Comparison of ENCODE assay signal across 1 cellular context in genomic region chr4:78939667-78940008, GRCh38.
TF ChIP-seq lines count a peak whose summit lies in the region.

No MANE protein-coding gene starts in this region.

TF ChIP-seq in HepG2, 621 proteins besides CTCF, POLR2A, EP300 and RAD21 (continued from another document):
- TF ChIP-seq FOXP4 (CRISPR knock-in tag; IDR thresholded peaks at IDR 0.05) (no peak), SRSF4 (IDR thresholded peaks at IDR 0.05; ENCODE audit: low read depth, low read length, poor library complexity, severe bottlenecking) (no peak), CBX5 (CRISPR knock-in tag; IDR thresholded peaks at IDR 0.05; ENCODE audit: borderline replicate concordance) (no peak), CREM (IDR thresholded peaks at IDR 0.05) (0 out of 2 replicates have a peak, but pooled peaks have one; percentile 8), CREM (CRISPR knock-in tag; IDR thresholded peaks at IDR 0.05) (no peak), ZSCAN21 (CRISPR knock-in tag; IDR thresholded peaks at IDR 0.05; ENCODE audit: borderline replicate concordance) (no peak), ZNF317 (CRISPR knock-in tag; IDR thresholded peaks at IDR 0.05) (no peak), ZNF605 (CRISPR knock-in tag; IDR thresholded peaks at IDR 0.05) (no peak), MTA3 (CRISPR knock-in tag; IDR thresholded peaks at IDR 0.05) (no peak), SMAD9 (CRISPR knock-in tag; IDR thresholded peaks at IDR 0.05) (no peak), ZNF205 (CRISPR knock-in tag; IDR thresholded peaks at IDR 0.05) (no peak), MYC (CRISPR knock-in tag; IDR thresholded peaks at IDR 0.05; ENCODE audit: borderline replicate concordance) (0 out of 2 replicates have a peak, but pooled peaks have one; percentile 1), PAX8 (CRISPR knock-in tag; IDR thresholded peaks at IDR 0.05; ENCODE audit: borderline replicate concordance) (no peak), ZBTB7A (CRISPR knock-in tag; IDR thresholded peaks at IDR 0.05) (no peak), ZNF576 (CRISPR knock-in tag; IDR thresholded peaks at IDR 0.05) (no peak), YEATS4 (CRISPR knock-in tag; IDR thresholded peaks at IDR 0.05; ENCODE audit: borderline replicate concordance) (no peak), RXRB (CRISPR knock-in tag; IDR thresholded peaks at IDR 0.05; ENCODE audit: borderline replicate concordance) (no peak), NAIF1 (CRISPR knock-in tag; IDR thresholded peaks at IDR 0.05; ENCODE audit: borderline replicate concordance) (no peak), ZBTB20 (CRISPR knock-in tag; IDR thresholded peaks at IDR 0.05; ENCODE audit: borderline replicate concordance, low read depth) (no peak), CREB1 (IDR thresholded peaks at IDR 0.05) (no peak), CREB1 (CRISPR knock-in tag; IDR thresholded peaks at IDR 0.05) (0 out of 2 replicates have a peak, but pooled peaks have one; percentile 20), GLI4 (CRISPR knock-in tag; IDR thresholded peaks at IDR 0.05; ENCODE audit: borderline replicate concordance) (no peak), ZNF451 (CRISPR knock-in tag; IDR thresholded peaks at IDR 0.05) (no peak), ZNF567 (CRISPR knock-in tag; IDR thresholded peaks at IDR 0.05; ENCODE audit: borderline replicate concordance) (no peak), GATA4 (IDR thresholded peaks at IDR 0.05; ENCODE audit: borderline replicate concordance, low read depth) (no peak), ZNF232 (CRISPR knock-in tag; IDR thresholded peaks at IDR 0.05; ENCODE audit: borderline replicate concordance) (no peak)
- TF ChIP-seq, protein P1, sequence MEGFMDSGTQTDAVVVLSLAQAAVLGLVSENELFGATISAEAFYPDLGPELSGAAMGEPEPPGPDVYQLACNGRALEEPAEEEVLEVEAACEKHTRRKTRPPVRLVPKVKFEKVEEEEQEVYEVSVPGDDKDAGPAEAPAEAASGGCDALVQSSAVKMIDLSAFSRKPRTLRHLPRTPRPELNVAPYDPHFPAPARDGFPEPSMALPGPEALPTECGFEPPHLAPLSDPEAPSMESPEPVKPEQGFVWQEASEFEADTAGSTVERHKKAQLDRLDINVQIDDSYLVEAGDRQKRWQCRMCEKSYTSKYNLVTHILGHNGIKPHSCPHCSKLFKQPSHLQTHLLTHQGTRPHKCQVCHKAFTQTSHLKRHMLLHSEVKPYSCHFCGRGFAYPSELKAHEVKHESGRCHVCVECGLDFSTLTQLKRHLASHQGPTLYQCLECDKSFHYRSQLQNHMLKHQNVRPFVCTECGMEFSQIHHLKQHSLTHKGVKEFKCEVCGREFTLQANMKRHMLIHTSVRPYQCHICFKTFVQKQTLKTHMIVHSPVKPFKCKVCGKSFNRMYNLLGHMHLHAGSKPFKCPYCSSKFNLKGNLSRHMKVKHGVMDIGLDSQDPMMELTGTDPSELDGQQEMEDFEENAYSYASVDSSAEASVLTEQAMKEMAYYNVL (CRISPR knock-in tag; IDR thresholded peaks at IDR 0.05; ENCODE audit: borderline replicate concordance), result no peak
TF ChIP-seq in HepG2: peak in this region for 3.
